Comparison of ENCODE assay signal across 8 cellular contexts in genomic region chr1:162023547-162024501, GRCh38. TPM values are rescaled to one million over a fixed set of nuclear protein-coding genes. Genes with fewer than 3 reads are reported as not detected.
A peak's percentile ranks its signal among the peaks of the same experiment; 100 is the strongest.
DNase-seq lines count a peak whose midpoint lies in the region; ATAC-seq, FAIRE-seq and TF ChIP-seq lines count a peak whose summit lies in the region.

Gene OLFML2B, minus strand, starts transcription at chr1:162023869. Its CDS starts 439 bp downstream, at chr1:162023430.

- peak within 1 kb of the TSS; percentile 55 for H3K9ac ChIP-seq in HUES64 (ENCODE audit: low read depth, low read length)

- peak; percentile 16 for FAIRE-seq in A204.1 (lab: Jason Lieb, UNC)

- DNase-seq in GM13977 (ENCODE audit: low spot score): peak; percentile 58
- peak; percentile 72 to 73 for DNase-seq in SJSA1 (ENCODE audit: low read depth in 1 of 2, low spot score in 2 of 2)
- DNase-seq in activated naive CD4-positive, alpha-beta T cell treated with anti-CD3 and anti-CD28 coated beads, Interleukin-2, amount 50 U/mL, for 72 hours (ENCODE audit: low spot score in 2 of 2): peak in 1 of 2 donors; percentile 69
- DNase-seq in head of caudate nucleus: peak in 39 of 42 donors; percentile 30 to 83 (median 63)
- DNase-seq in non-pigmented ciliary epithelial cell (ENCODE audit: low read depth): peak; percentile 47
- DNase-seq in type B pancreatic cell (ENCODE audit: extremely low spot score, unreplicated experiment): peak; percentile 84

- H3K4me1 ChIP-seq in HUES64 (ENCODE audit: insufficient read depth, low read length) (peaks cover 17% of the 10 kb centered on the region), SJSA1 (replicated peaks) (peaks cover 17% of the 10 kb centered on the region)

- peaks cover 35% of the 10 kb centered on the region for H3K27me3 Mint-ChIP-seq in type B pancreatic cell

- peaks cover 26% of the 10 kb centered on the region for H3K4me1 Mint-ChIP-seq in type B pancreatic cell (ENCODE audit: unreplicated experiment)

- H3K9me3 ChIP-seq in HUES64 (ENCODE audit: insufficient read depth, low read depth, low read length) (no peaks in the 10 kb centered on the region), SJSA1 (replicated peaks) (no peaks in the 10 kb centered on the region)

- WGBS in HUES64: 1% methylated on average over 85 of the region's 85 CpGs

- no peaks in the 10 kb centered on the region for H3K9me3 Mint-ChIP-seq in activated naive CD4-positive, alpha-beta T cell treated with anti-CD3 and anti-CD28 coated beads, Interleukin-2, amount 50 U/mL, for 72 hours
- peaks cover 11% of the 10 kb centered on the region for H3K9me3 Mint-ChIP-seq in type B pancreatic cell

- no peak within 1 kb of the TSS for H3K27ac Mint-ChIP-seq in activated naive CD4-positive, alpha-beta T cell treated with anti-CD3 and anti-CD28 coated beads, Interleukin-2, amount 50 U/mL, for 72 hours
- H3K27ac Mint-ChIP-seq in type B pancreatic cell: peak within 1 kb of the TSS; percentile 89

- peaks cover 0 to 4% of the 10 kb centered on the region in 2 donors for H3K36me3 Mint-ChIP-seq in activated naive CD4-positive, alpha-beta T cell treated with anti-CD3 and anti-CD28 coated beads, Interleukin-2, amount 50 U/mL, for 72 hours
- H3K36me3 Mint-ChIP-seq in type B pancreatic cell: peaks cover 2% of the 10 kb centered on the region

- peak within 1 kb of the TSS; percentile 96 for H3K4me3 Mint-ChIP-seq in type B pancreatic cell

- H3K4me3 ChIP-seq in HUES64 (ENCODE audit: low read length) (peak within 1 kb of the TSS; percentile 75), SJSA1 (peak within 1 kb of the TSS; percentile 60)

- ATAC-seq in activated naive CD4-positive, alpha-beta T cell treated with anti-CD3 and anti-CD28 coated beads, Interleukin-2, amount 50 U/mL, for 72 hours: peak; percentile 93 to 97

- intact Hi-C loops in head of caudate nucleus (cut with DNase I): no loop called here

- in situ Hi-C loops in GM13977 (cut with MboI; ENCODE audit: low pct_unique_long_range_greater_than_20kb, low sequenced_read_pairs, unreplicated experiment): loop anchor here (10.0 kb wide), 1 partner anchor 239 kb away; no protein-coding TSS in a partner anchor

- no peak within 1 kb of the TSS for H3K27ac ChIP-seq in HUES64 (ENCODE audit: low read depth, low read length)
- peak within 1 kb of the TSS; percentile 11; the same call in 1 of the 2 replicates for H3K27ac ChIP-seq in SJSA1

- H3K27me3 ChIP-seq in HUES64 (ENCODE audit: insufficient read depth, low read length): peaks cover 54% of the 10 kb centered on the region
- H3K27me3 ChIP-seq in SJSA1 (replicated peaks): no peaks in the 10 kb centered on the region

- TF ChIP-seq CTCF in GM13977 (IDR thresholded peaks at IDR 0.05; ENCODE audit: extremely low read depth, insufficient read depth, missing control alignments) (no peak), type B pancreatic cell (conservative IDR thresholded peaks at IDR 0.05) (peak; percentile 51)

- H3K36me3 ChIP-seq in HUES64 (ENCODE audit: insufficient read depth, low read length) (no peaks in the 10 kb centered on the region), SJSA1 (no peaks in the 10 kb centered on the region)

RNA-seq across cellular contexts. Expression of gene OLFML2B, which starts in this region (rescaled TPM):
- polyA plus RNA-seq in HUES64 (2013, experiment 1 of 2): 2.9 TPM
- polyA plus RNA-seq in HUES64 (2013, experiment 2 of 2): 3.5 TPM
- total RNA-seq in SJSA1 (2014; rRNA removed; shearing (Covaris generic)): 0.13 and 1.8 TPM in 2 replicates
- under 1 TPM; 0.14 to 0.18 TPM for total RNA-seq in activated naive CD4-positive, alpha-beta T cell treated with anti-CD3 and anti-CD28 coated beads, Interleukin-2, amount 50 U/mL, for 72 hours
- total RNA-seq in type B pancreatic cell (ENCODE audit: low replicate concordance): 11.9 and 35.0 TPM in 2 replicates

Comparison
In these comparisons a context has a peak if more than half of its experiments do, and no peak if none do; other contexts are left out.
1. Peak in ATAC-seq in activated naive CD4-positive, alpha-beta T cell treated with anti-CD3 and anti-CD28 coated beads, Interleukin-2, amount 50 U/mL, for 72 hours; RNA of the gene not detected or under 1 TPM.